In genomic region chr14:55291480-55292081, GRCh38 we compare ENCODE assay signal across 32 cellular contexts.
"Had no signal": no experiment of that assay in that cellular context is flagged by ENCODE, and none has a peak within 500 bp of the region (broad histone marks: within the 10 kb centered on the region; RNA-seq: fewer than 3 reads in every experiment).

No MANE protein-coding gene starts in this region.

- ATAC-seq: activated naive CD8-positive, alpha-beta T cell treated with anti-CD3 and anti-CD28 coated beads, Interleukin-2, amount 50 U/mL, for 24 hours; activated T-cell treated with anti-CD3 and anti-CD28 coated beads, Interleukin-2, amount 50 U/mL, for 72 hours; body of pancreas; effector memory CD8-positive, alpha-beta T cell; foreskin keratinocyte; gastrocnemius medialis; heart left ventricle; T-helper 17 cell had no signal

- H3K4me3 Mint-ChIP-seq: activated CD4-positive, alpha-beta memory T cell treated with anti-CD3 and anti-CD28 coated beads, Interleukin-2, amount 10 ng/mL, durations not matched to agents 7 days and 5 days; activated CD4-positive, alpha-beta T cell treated with anti-CD3 and anti-CD28 coated beads, Interleukin-2, amount 10 ng/mL, durations not matched to agents 7 days and 5 days; activated naive CD4-positive, alpha-beta T cell treated with anti-CD3 and anti-CD28 coated beads for 36 hours; activated naive CD4-positive, alpha-beta T cell treated with anti-CD3 and anti-CD28 coated beads, Interleukin-2, amount 50 U/mL, for 24 hours; activated naive CD8-positive, alpha-beta T cell treated with anti-CD3 and anti-CD28 coated beads for 36 hours; activated naive CD8-positive, alpha-beta T cell treated with anti-CD3 and anti-CD28 coated beads, Interleukin-2, amount 50 U/mL, for 24 hours; activated T-cell treated with anti-CD3 and anti-CD28 coated beads, Interleukin-2, amount 50 U/mL, for 24 hours; activated T-cell treated with anti-CD3 and anti-CD28 coated beads, Interleukin-2, amount 50 U/mL, for 72 hours; effector memory CD8-positive, alpha-beta T cell; T-helper 17 cell; T-helper 2 cell treated with Interferon-gamma antibody and Interleukin-4, amounts not matched to agents 5 μg/mL and 100 μg/mL, for 36 hours had no signal

- H3K4me1 ChIP-seq: body of pancreas, foreskin keratinocyte had no signal

- H3K27ac Mint-ChIP-seq: activated CD4-positive, alpha-beta memory T cell treated with anti-CD3 and anti-CD28 coated beads, Interleukin-2, amount 10 ng/mL, durations not matched to agents 7 days and 5 days; activated CD4-positive, alpha-beta T cell treated with anti-CD3 and anti-CD28 coated beads, Interleukin-2, amount 10 ng/mL, durations not matched to agents 7 days and 5 days; activated naive CD4-positive, alpha-beta T cell treated with anti-CD3 and anti-CD28 coated beads for 36 hours; activated naive CD4-positive, alpha-beta T cell treated with anti-CD3 and anti-CD28 coated beads, Interleukin-2, amount 50 U/mL, for 24 hours; activated naive CD8-positive, alpha-beta T cell treated with anti-CD3 and anti-CD28 coated beads for 36 hours; activated naive CD8-positive, alpha-beta T cell treated with anti-CD3 and anti-CD28 coated beads, Interleukin-2, amount 50 U/mL, for 24 hours; activated T-cell treated with anti-CD3 and anti-CD28 coated beads, Interleukin-2, amount 50 U/mL, for 24 hours; activated T-cell treated with anti-CD3 and anti-CD28 coated beads, Interleukin-2, amount 50 U/mL, for 72 hours; T-helper 17 cell; T-helper 2 cell treated with Interferon-gamma antibody and Interleukin-4, amounts not matched to agents 5 μg/mL and 100 μg/mL, for 36 hours had no signal

- H3K9me3 Mint-ChIP-seq: activated CD4-positive, alpha-beta memory T cell treated with anti-CD3 and anti-CD28 coated beads, Interleukin-2, amount 10 ng/mL, durations not matched to agents 7 days and 5 days; activated CD4-positive, alpha-beta T cell treated with anti-CD3 and anti-CD28 coated beads, Interleukin-2, amount 10 ng/mL, durations not matched to agents 7 days and 5 days; activated naive CD4-positive, alpha-beta T cell treated with anti-CD3 and anti-CD28 coated beads for 36 hours; activated naive CD4-positive, alpha-beta T cell treated with anti-CD3 and anti-CD28 coated beads, Interleukin-2, amount 50 U/mL, for 24 hours; activated naive CD8-positive, alpha-beta T cell treated with anti-CD3 and anti-CD28 coated beads, Interleukin-2, amount 50 U/mL, for 24 hours; activated T-cell treated with anti-CD3 and anti-CD28 coated beads, Interleukin-2, amount 50 U/mL, for 24 hours; activated T-cell treated with anti-CD3 and anti-CD28 coated beads, Interleukin-2, amount 50 U/mL, for 72 hours; effector memory CD8-positive, alpha-beta T cell; T-helper 2 cell treated with Interferon-gamma antibody and Interleukin-4, amounts not matched to agents 5 μg/mL and 100 μg/mL, for 36 hours had no signal

- H3K27me3 ChIP-seq: adrenal gland, body of pancreas, esophagus muscularis mucosa, foreskin keratinocyte, gastrocnemius medialis, heart left ventricle had no signal

- H3K9me3 ChIP-seq: adrenal gland, body of pancreas, esophagus muscularis mucosa, gastrocnemius medialis, heart left ventricle had no signal

- H3K27ac ChIP-seq: adrenal gland, body of pancreas, esophagus muscularis mucosa, foreskin keratinocyte, heart left ventricle had no signal

- H3K27me3 Mint-ChIP-seq: activated CD4-positive, alpha-beta memory T cell treated with anti-CD3 and anti-CD28 coated beads, Interleukin-2, amount 10 ng/mL, durations not matched to agents 7 days and 5 days; activated CD4-positive, alpha-beta T cell treated with anti-CD3 and anti-CD28 coated beads, Interleukin-2, amount 10 ng/mL, durations not matched to agents 7 days and 5 days; activated naive CD4-positive, alpha-beta T cell treated with anti-CD3 and anti-CD28 coated beads, Interleukin-2, amount 50 U/mL, for 24 hours; activated naive CD8-positive, alpha-beta T cell treated with anti-CD3 and anti-CD28 coated beads for 36 hours; activated naive CD8-positive, alpha-beta T cell treated with anti-CD3 and anti-CD28 coated beads, Interleukin-2, amount 50 U/mL, for 24 hours; activated T-cell treated with anti-CD3 and anti-CD28 coated beads, Interleukin-2, amount 50 U/mL, for 24 hours; effector memory CD8-positive, alpha-beta T cell; T-helper 17 cell had no signal

- H3K4me3 ChIP-seq: adrenal gland, body of pancreas, esophagus muscularis mucosa, gastrocnemius medialis, heart left ventricle had no signal

- H3K36me3 ChIP-seq: adrenal gland, esophagus muscularis mucosa, gastrocnemius medialis, heart left ventricle had no signal

- DNase-seq: activated CD4-positive, alpha-beta memory T cell treated with anti-CD3 and anti-CD28 coated beads, Interleukin-2, amount 10 ng/mL, durations not matched to agents 7 days and 5 days; activated CD4-positive, alpha-beta T cell treated with anti-CD3 and anti-CD28 coated beads for 1 hour; activated CD4-positive, alpha-beta T cell treated with anti-CD3 and anti-CD28 coated beads for 4 hours; activated CD4-positive, alpha-beta T cell treated with anti-CD3 and anti-CD28 coated beads, Interleukin-2, amount 10 ng/mL, durations not matched to agents 7 days and 5 days; activated CD4-positive, alpha-beta T cell treated with anti-CD3 and anti-CD28 coated beads, Interleukin-2, amount 50 U/mL, for 4 hours; activated CD8-positive, alpha-beta memory T cell treated with anti-CD3 and anti-CD28 coated beads, Interleukin-2, amount 50 U/mL, for 48 hours; activated effector memory CD4-positive, alpha-beta T cell treated with Interleukin-2 at 50 U/mL for 16 hours; activated naive CD4-positive, alpha-beta T cell treated with anti-CD3 and anti-CD28 coated beads for 36 hours; activated naive CD8-positive, alpha-beta T cell treated with anti-CD3 and anti-CD28 coated beads for 36 hours; activated naive CD8-positive, alpha-beta T cell treated with anti-CD3 and anti-CD28 coated beads, Interleukin-2, amount 50 U/mL, for 24 hours; activated T-cell treated with anti-CD3 and anti-CD28 coated beads for 4 hours; activated T-cell treated with anti-CD3 and anti-CD28 coated beads, Interleukin-2, amount 50 U/mL, for 24 hours; activated T-cell treated with anti-CD3 and anti-CD28 coated beads, Interleukin-2, amount 50 U/mL, for 72 hours; amygdala; aorta; body of pancreas; caudate nucleus; cortex of kidney; dermis blood vessel endothelial cell; effector CD4-positive, alpha-beta T cell; effector memory CD8-positive, alpha-beta T cell; erythroblast; foreskin keratinocyte; gastrocnemius medialis; glutamatergic neuron; heart left ventricle; T-helper 17 cell had no signal

- FAIRE-seq: colon had no signal
